Comparison of ENCODE assay signal across 8 cellular contexts in the genomic region with DNA sequence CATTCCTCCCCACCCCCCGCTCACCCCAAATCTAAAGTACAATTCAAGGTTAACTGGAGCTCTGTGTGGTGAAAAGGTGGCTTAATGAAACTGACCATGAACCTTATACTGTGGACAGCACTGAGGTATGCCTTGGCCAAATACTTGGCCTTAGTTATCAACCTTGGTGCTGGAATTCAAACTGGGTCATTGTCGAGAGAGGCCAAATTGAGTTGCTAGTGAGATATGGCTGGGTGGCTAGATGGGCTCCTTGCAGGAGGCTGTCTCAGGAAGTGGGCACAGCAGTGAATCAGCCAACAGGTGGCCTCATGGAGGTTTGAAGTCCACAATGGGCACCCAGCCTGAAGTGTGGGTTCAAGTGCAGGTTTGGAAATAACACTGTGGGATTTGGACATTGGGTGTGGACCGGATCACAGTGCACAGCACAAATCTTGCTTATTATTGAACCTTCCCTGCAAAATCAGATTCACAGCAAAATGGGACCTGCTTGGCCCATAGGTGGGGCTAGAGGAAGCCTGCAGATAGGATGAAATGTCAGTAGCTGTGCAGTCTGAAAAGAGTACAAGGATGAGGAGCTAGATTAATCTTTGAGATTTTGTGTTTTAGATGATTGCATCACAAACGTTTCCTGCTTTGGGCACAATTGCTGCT. TPM values are rescaled to one million over a fixed set of nuclear protein-coding genes. Genes with fewer than 3 reads are reported as not detected.
DNase-seq lines count a peak whose midpoint lies in the region; ATAC-seq and TF ChIP-seq lines count a peak whose summit lies in the region.

No MANE protein-coding gene starts in this region.

- H3K27ac ChIP-seq in C4-2B = no peak overlapping the region
- H3K27ac ChIP-seq in HEK293 (ENCODE audit: extremely low read depth, low read depth, low read length) = no peak overlapping the region

- in situ Hi-C loops in SK-MEL-5 (cut with HindIII; ENCODE audit: low pct_unique_long_range_greater_than_20kb, low sequenced_read_pairs) = no loop called here

- CTCF ChIA-PET in HEK293 (lab: Yijun Ruan, JAX) = interaction anchor here (0.6 to 1.9 kb wide), 14 partner anchors 9 to 446 kb away, joined by 3 to 8 read pairs (median 3); no protein-coding TSS in a partner anchor

- no peaks in the 10 kb centered on the region for H3K9me3 ChIP-seq in HEK293 (ENCODE audit: control insufficient read depth, insufficient read depth, low read depth, low read length)

- POLR2A ChIA-PET in HEK293 (lab: Yijun Ruan, JAX) = interaction anchor here (0.6 kb wide), 1 partner anchor 265 kb away, joined by 3 read pairs; no protein-coding TSS in a partner anchor

- peak; percentile 69 for DNase-seq in SK-MEL-5 (ENCODE audit: low read depth, low spot score)
- DNase-seq in iris pigment epithelial cell (ENCODE audit: low read depth) = peak; percentile 55
- no peak for DNase-seq in GM19238 (ENCODE audit: insufficient read length, low spot score)
- DNase-seq in superior temporal gyrus (ENCODE audit: extremely low spot score) = no peak

- H3K36me3 ChIP-seq in HEK293 (ENCODE audit: control insufficient read depth in 2 of 2, insufficient read depth in 1 of 2, low read length in 2 of 2) = no peaks in the 10 kb centered on the region; a peak in 1 of 3 replicates

- peak; percentile 53 for TF ChIP-seq CTCF in C4-2B (conservative IDR thresholded peaks at IDR 0.05)
- no peak for TF ChIP-seq CTCF in HEK293 (tag by site-specific recombination; IDR thresholded peaks at IDR 0.05)

- ATAC-seq in HG02571 (IDR thresholded peaks at IDR 0.05; ENCODE audit: unreplicated experiment) (no peak), HG03025 (IDR thresholded peaks at IDR 0.05; ENCODE audit: low FRiP score, unreplicated experiment) (no peak)

- H3K4me1 ChIP-seq in HEK293 (ENCODE audit: control insufficient read depth, insufficient read depth, low read length) = peaks cover 4% of the 10 kb centered on the region

- no peak overlapping the region for H3K4me3 ChIP-seq in HEK293 (ENCODE audit: low read depth, low read length)

TF ChIP-seq in HEK293, 187 proteins besides CTCF, POLR2A, EP300 and RAD21:
- TF ChIP-seq SCRT2 (tag by site-specific recombination; IDR thresholded peaks at IDR 0.05) (peak; percentile 43; the same call in 1 of the 2 replicates), ZNF654 (tag by site-specific recombination; IDR thresholded peaks at IDR 0.05; ENCODE audit: low read depth) (peak; percentile 23; the same call in 1 of the 2 replicates), ZBTB8A (tag by site-specific recombination; IDR thresholded peaks at IDR 0.05) (no peak)

RNA-seq across cellular contexts. Expression of a gene that starts 5.6 kb away (rescaled TPM):
- 78.9 TPM in 2 replicates for total RNA-seq in SK-MEL-5 (2014; rRNA removed; shearing (Covaris generic))
- 68.0 and 92.7 TPM in 2 replicates for polyA plus RNA-seq in SK-MEL-5 (2015; cell fraction: cytosol; rRNA removed)
- polyA plus RNA-seq in SK-MEL-5 (2015; cell fraction: nucleus; rRNA removed) = 99.7 and 109 TPM in 2 replicates

Comparison
In these comparisons a context has a peak if more than half of its experiments do, and no peak if none do; other contexts are left out.
1. DNase-seq: peak in SK-MEL-5 (single experiment) and iris pigment epithelial cell (single experiment); none in GM19238 (single experiment) and superior temporal gyrus (single experiment).